Comparison of ENCODE assay signal across 8 cellular contexts in genomic region chr5:80408475-80408875, GRCh38. TPM values are rescaled to one million over a fixed set of nuclear protein-coding genes. Genes with fewer than 3 reads are reported as not detected.
DNase-seq lines count a peak whose midpoint lies in the region; ATAC-seq, FAIRE-seq and TF ChIP-seq lines count a peak whose summit lies in the region.

No MANE protein-coding gene starts in this region.

- DNase-seq in GM04504 (ENCODE audit: low read depth) (peak; percentile 27), T-helper 2 cell (peak in 4 of 5 experiments; percentile 14 to 49 (median 30)), dorsolateral prefrontal cortex (peak; percentile 48 to 85 (median 62)), medulla oblongata (ENCODE audit: extremely low spot score) (peak; percentile 81), frontal cortex (ENCODE audit: low spot score in 2 of 2) (no peak)
- DNase-seq in stimulated activated CD8-positive, alpha-beta memory T cell treated with anti-CD3 and anti-CD28 coated beads, Interleukin-4, amount 100 ng/mL, for 48 hours: peak; percentile 66

- H2AFZ ChIP-seq in Loucy (ENCODE audit: low read length): peak overlapping the region; percentile 92

- 0 out of 2 replicates have a peak, but pooled peaks cover 2% of the 10 kb centered on the region for H3F3A ChIP-seq in Loucy (ENCODE audit: low read depth)

- peak overlapping the region; percentile 88 to 100 (median 99) for H3K27ac ChIP-seq in dorsolateral prefrontal cortex

- no peak for FAIRE-seq in frontal cortex (lab: Jason Lieb, UNC)

- peak overlapping the region; percentile 89 for H3K4me2 ChIP-seq in Loucy (ENCODE audit: low read depth, low read length, poor library complexity, severe bottlenecking)

- H3K9me3 ChIP-seq in Loucy (ENCODE audit: insufficient read depth, low read depth, low read length): no peaks in the 10 kb centered on the region

- no peaks in the 10 kb centered on the region for H3K27me3 ChIP-seq in Loucy (ENCODE audit: insufficient read depth, low read length, poor library complexity, severe bottlenecking)
- no peaks in the 10 kb centered on the region for H3K27me3 ChIP-seq in dorsolateral prefrontal cortex

- TF ChIP-seq CTCF in Loucy (conservative IDR thresholded peaks at IDR 0.05; ENCODE audit: low read length) (no peak), dorsolateral prefrontal cortex (IDR thresholded peaks at IDR 0.05 in 54 of 56, conservative IDR thresholded peaks at IDR 0.05 in 2 of 56; ENCODE audit: low read depth in 1 of 56, partially characterized antibody in 56 of 56) (peak in 13 of 56 donors; percentile 2 to 54 (median 16))

- H4K20me1 ChIP-seq in Loucy (ENCODE audit: insufficient read depth, low read length, poor library complexity, severe bottlenecking): peaks cover 10% of the 10 kb centered on the region

- no peaks in the 10 kb centered on the region for H3K9me2 ChIP-seq in Loucy (replicated peaks; ENCODE audit: low read depth, low read length)

- H3K4me1 ChIP-seq in Loucy (ENCODE audit: insufficient read depth, low read length, poor library complexity, severe bottlenecking): peaks cover 37% of the 10 kb centered on the region

- intact Hi-C loops in dorsolateral prefrontal cortex (cut with DNase I): loop anchor here (5.0 kb wide), 5 partner anchors 36 to 316 kb away; partner anchors contain the start of genes FAM151B (in 2 of the 2) and SERINC5 (in 1 of the 2)

- peak; percentile 43 for ATAC-seq in GM21737 (IDR thresholded peaks at IDR 0.05; ENCODE audit: unreplicated experiment)

- H3K36me3 ChIP-seq in Loucy (ENCODE audit: insufficient read depth, low read length): no peaks in the 10 kb centered on the region

- H3K4me3 ChIP-seq in Loucy (ENCODE audit: low read length, poor library complexity, severe bottlenecking): peak overlapping the region; percentile 96
- peak overlapping the region; percentile 63 to 100 (median 92) for H3K4me3 ChIP-seq in dorsolateral prefrontal cortex

- peaks cover 42% of the 10 kb centered on the region for H3K79me2 ChIP-seq in Loucy (ENCODE audit: insufficient read depth, low read length)

- H3K9ac ChIP-seq in Loucy (ENCODE audit: low read depth, low read length, poor library complexity, severe bottlenecking): peak overlapping the region; percentile 93

RNA-seq across cellular contexts. Expression of gene ZFYVE16, which starts 0.6 kb away (rescaled TPM):
- total RNA-seq in dorsolateral prefrontal cortex (100 to 1,000 TPM in 51 of 120 experiments, 10 to 100 TPM in 69; 59.0 to 215 (median 92.5) TPM), frontal cortex (36.3 TPM)

Comparison
In these comparisons a context has a peak if more than half of its experiments do, and no peak if none do; other contexts are left out.
1. DNase-seq: peak in GM04504 (single experiment), T-helper 2 cell (4 of 5), dorsolateral prefrontal cortex (10 of 10), medulla oblongata (single experiment) and stimulated activated CD8-positive, alpha-beta memory T cell treated with anti-CD3 and anti-CD28 coated beads, Interleukin-4, amount 100 ng/mL, for 48 hours (single experiment); none in frontal cortex (0 of 2).